Comparison of ENCODE assay signal across 13 cellular contexts in genomic region chr13:111919286-111919685, GRCh38.
"Had no signal": no experiment of that assay in that cellular context is flagged by ENCODE, and none has a peak within 500 bp of the region (broad histone marks: within the 10 kb centered on the region; RNA-seq: fewer than 3 reads in every experiment).

No MANE protein-coding gene starts in this region.

- ATAC-seq: effector memory CD8-positive, alpha-beta T cell; natural killer cell; sciatic nerve; stimulated activated effector memory CD8-positive, alpha-beta T cell treated with anti-CD3 and anti-CD28 coated beads, Interleukin-12 subunit alpha, Interleukin-12 subunit beta, amount 100 ng/mL, for 72 hours; stimulated activated naive CD8-positive, alpha-beta T cell treated with anti-CD3 and anti-CD28 coated beads, Interleukin-15, Interleukin-2, amounts not matched to agents 100 U/mL and 50 U/mL, for 24 hours had no signal

- DNase-seq: cortex of kidney; effector memory CD8-positive, alpha-beta T cell; hypothalamus; immature natural killer cell; natural killer cell; stimulated activated CD4-positive, alpha-beta T cell treated with anti-CD3 and anti-CD28 coated beads, Interleukin-2, amount 100 ng/mL, for 24 hours; stimulated activated CD4-positive, alpha-beta T cell treated with anti-CD3 and anti-CD28 coated beads, Interleukin-4, amount 100 ng/mL, for 24 hours; stimulated activated naive CD8-positive, alpha-beta T cell treated with anti-CD3 and anti-CD28 coated beads, Interleukin-15, Interleukin-2, amounts not matched to agents 100 U/mL and 50 U/mL, for 24 hours; substantia nigra; testis; tibial artery had no signal
